Comparison of ENCODE assay signal across 2 cellular contexts in genomic region chr14:23627961-23628360, GRCh38.
TF ChIP-seq lines count a peak whose summit lies in the region.

No MANE protein-coding gene starts in this region.

TF ChIP-seq in HepG2, 621 proteins besides CTCF, POLR2A, EP300 and RAD21:
- no peak for TF ChIP-seq GABPB1 (CRISPR knock-in tag; IDR thresholded peaks at IDR 0.05)
- TF ChIP-seq SMYD3 (CRISPR knock-in tag; IDR thresholded peaks at IDR 0.05): no peak
- TF ChIP-seq CCDC6 (CRISPR knock-in tag; IDR thresholded peaks at IDR 0.05): no peak
- TF ChIP-seq FOXO1 (CRISPR knock-in tag; IDR thresholded peaks at IDR 0.05): peak; percentile 36; the same call in 1 of the 2 replicates
- no peak for TF ChIP-seq ZNF101 (CRISPR knock-in tag; IDR thresholded peaks at IDR 0.05; ENCODE audit: borderline replicate concordance, low read depth)
- TF ChIP-seq ELK4 (CRISPR knock-in tag; IDR thresholded peaks at IDR 0.05; ENCODE audit: borderline replicate concordance): 0 out of 2 replicates have a peak, but pooled peaks have one; percentile 38
TF ChIP-seq in HepG2: peak in this region for 2.

TF ChIP-seq in K562, 482 proteins besides CTCF, POLR2A, EP300 and RAD21:
- no peak for TF ChIP-seq MCM5 (IDR thresholded peaks at IDR 0.05; ENCODE audit: low read depth)
- TF ChIP-seq ZNF146 (CRISPR knock-in tag; IDR thresholded peaks at IDR 0.05; ENCODE audit: unreplicated experiment): no peak
- TF ChIP-seq FOSL1 (tag; conservative IDR thresholded peaks at IDR 0.05): 0 out of 2 replicates have a peak, but pooled peaks have one; percentile 27
- no peak for TF ChIP-seq ZNF512 (tag; IDR thresholded peaks at IDR 0.05)
- no peak for TF ChIP-seq DMBX1 (CRISPR knock-in tag; IDR thresholded peaks at IDR 0.05; ENCODE audit: borderline replicate concordance)
